1 cellular context compared by ENCODE assay signal in genomic region chr22:21623402-21623970, GRCh38.
TF ChIP-seq lines count a peak whose summit lies in the region.

No MANE protein-coding gene starts in this region.

TF ChIP-seq in HepG2, 621 proteins besides CTCF, POLR2A, EP300 and RAD21:
- TF ChIP-seq ZFYVE20 (CRISPR knock-in tag; IDR thresholded peaks at IDR 0.05; ENCODE audit: borderline replicate concordance, low read depth) (no peak), AGO2 (optimal IDR thresholded peaks at IDR 0.05; ENCODE audit: low read depth, low read length) (peak; percentile 39), AGO1 (IDR thresholded peaks at IDR 0.05; ENCODE audit: low read depth, low read length, poor library complexity, severe bottlenecking) (peak; percentile 39), ZSCAN29 (CRISPR knock-in tag; conservative IDR thresholded peaks at IDR 0.05) (no peak), SYNCRIP (IDR thresholded peaks at IDR 0.05; ENCODE audit: insufficient read depth, low read depth, low read length) (no peak), ZNF446 (CRISPR knock-in tag; IDR thresholded peaks at IDR 0.05) (no peak), KDM1A (CRISPR knock-in tag; IDR thresholded peaks at IDR 0.05) (no peak)
